ENCODE assay signal across 10 cellular contexts in the genomic region with DNA sequence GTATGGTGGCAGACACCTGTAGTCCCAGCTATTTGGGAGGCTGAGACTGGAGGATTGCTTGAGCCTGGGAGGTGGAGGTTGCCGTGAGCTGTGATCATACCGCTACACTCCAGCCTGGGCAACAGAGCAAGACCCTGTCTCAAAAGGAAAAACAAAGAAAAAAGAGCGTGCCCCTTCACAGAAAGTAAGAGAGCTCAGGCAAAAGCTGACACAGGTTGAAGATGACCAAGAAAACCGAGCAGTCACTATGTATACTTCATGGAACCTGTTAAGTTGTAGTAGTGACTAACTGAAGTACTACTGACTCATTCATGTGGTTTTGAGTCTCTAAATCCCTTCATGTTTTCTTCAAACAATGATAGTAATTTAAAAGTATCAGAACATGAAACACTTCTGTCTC. TPM values are rescaled to one million over a fixed set of nuclear protein-coding genes. Genes with fewer than 3 reads are reported as not detected.
DNase-seq lines count a peak whose midpoint lies in the region; TF ChIP-seq lines count a peak whose summit lies in the region.
"Had no signal": no experiment of that assay in that cellular context is flagged by ENCODE, and none has a peak within 500 bp of the region (broad histone marks: within the 10 kb centered on the region; RNA-seq: fewer than 3 reads in every experiment).

No MANE protein-coding gene starts in this region.

- peaks cover 32 to 80% of the 10 kb centered on the region in 2 donors for H3K27me3 Mint-ChIP-seq in CD8-positive, alpha-beta memory T cell
- peaks cover 76% of the 10 kb centered on the region for H3K27me3 Mint-ChIP-seq in nephron (ENCODE audit: low read depth)

- H3K4me1 ChIP-seq in CD8-positive, alpha-beta memory T cell (ENCODE audit: insufficient read depth, low read length), result peaks cover 6% of the 10 kb centered on the region

- no peak overlapping the region for H3K4me3 ChIP-seq in CD8-positive, alpha-beta memory T cell (ENCODE audit: low read length)
- no peak overlapping the region for H3K4me3 ChIP-seq in astrocyte of the spinal cord (ENCODE audit: low read depth, low read length)

- H3K27ac ChIP-seq in CD8-positive, alpha-beta memory T cell (ENCODE audit: low read depth, low read length), result no peak overlapping the region

- in situ Hi-C loops in astrocyte of the spinal cord (cut with HindIII; ENCODE audit: low sequenced_read_pairs), result no loop called here

- peaks cover 26% of the 10 kb centered on the region for H3K27me3 ChIP-seq in CD8-positive, alpha-beta memory T cell (ENCODE audit: insufficient read depth, low read length, poor library complexity, severe bottlenecking)

- TF ChIP-seq CTCF in astrocyte of the spinal cord (IDR thresholded peaks at IDR 0.05; ENCODE audit: low read depth, low read length) (no peak), nephron (IDR thresholded peaks at IDR 0.05; ENCODE audit: unreplicated experiment in 3 of 3) (no peak)

- no peaks in the 10 kb centered on the region for H3K36me3 ChIP-seq in CD8-positive, alpha-beta memory T cell (ENCODE audit: insufficient read depth, low read length)

- POLR2A ChIA-PET in CD8-positive, alpha-beta memory T cell (lab: Charles Lee), result no interaction called here

- H3K4me1 Mint-ChIP-seq in CD8-positive, alpha-beta memory T cell, result peaks cover 14 to 22% (median 14%) of the 10 kb centered on the region in 3 donors
- H3K4me1 Mint-ChIP-seq in nephron, result peaks cover 36% of the 10 kb centered on the region

- H3K27ac Mint-ChIP-seq in CD8-positive, alpha-beta memory T cell, result peak overlapping the region in 1 of 8 donors; percentile 17
- H3K27ac Mint-ChIP-seq in nephron, result peak overlapping the region in 2 of 3 experiments; percentile 55 to 66
- H3K27ac Mint-ChIP-seq: dendritic cell treated with granulocyte-macrophage colony-stimulating factor and Interleukin-4, amounts not matched to agents 40 ng/mL and 50 ng/mL, for 4 days had no signal

- no peaks in the 10 kb centered on the region for H3K9me3 ChIP-seq in CD8-positive, alpha-beta memory T cell (ENCODE audit: low read length)

- peak overlapping the region; percentile 47 to 92 (median 84) for H3K4me3 Mint-ChIP-seq in CD8-positive, alpha-beta memory T cell
- H3K4me3 Mint-ChIP-seq in nephron, result peak overlapping the region; percentile 83 to 90 (median 87)

- H3K36me3 Mint-ChIP-seq in CD8-positive, alpha-beta memory T cell, result no peaks in the 10 kb centered on the region
- H3K36me3 Mint-ChIP-seq in nephron (ENCODE audit: low read depth), result no peaks in the 10 kb centered on the region
- H3K36me3 Mint-ChIP-seq: stimulated activated memory B cell treated with anti-CD40 and anti-IgM and Interleukin-4, amounts not matched to agents 10 μg/mL and 1 μg/mL and 100 μg/mL, for 72 hours had no signal

- CTCF ChIA-PET in CD8-positive, alpha-beta memory T cell (lab: Charles Lee), result interaction anchor here (1.0 kb wide), 1 partner anchor 18 kb away, joined by 4 read pairs; no protein-coding TSS in a partner anchor

- no peaks in the 10 kb centered on the region for H3K9me3 Mint-ChIP-seq in CD8-positive, alpha-beta memory T cell
- no peaks in the 10 kb centered on the region for H3K9me3 Mint-ChIP-seq in nephron
- H3K9me3 Mint-ChIP-seq: dendritic cell treated with granulocyte-macrophage colony-stimulating factor and Interleukin-4, amounts not matched to agents 40 ng/mL and 50 ng/mL, for 4 days; stimulated activated memory B cell treated with anti-CD40 and anti-IgM and Interleukin-4, amounts not matched to agents 10 μg/mL and 1 μg/mL and 100 μg/mL, for 72 hours had no signal

- DNase-seq in CD8-positive, alpha-beta memory T cell, result no peak
- DNase-seq in HT1080 (ENCODE audit: low read depth) (peak; percentile 41), astrocyte of the spinal cord (ENCODE audit: low read depth, low spot score) (peak; percentile 40), RPMI8226 (no peak), NCI-H69 (lab: John Stamatoyannopoulos, UW) (no peak), OCI-M1 (lab: John Stamatoyannopoulos, UW) (no peak)
- DNase-seq: activated gamma-delta T cell had no signal

RNA-seq across cellular contexts. Expression of gene PRRT4, which starts 1.2 kb away (rescaled TPM):
- total RNA-seq in CD8-positive, alpha-beta memory T cell, result under 1 TPM; 0.22 to 0.35 TPM
- polyA plus RNA-seq in CD8-positive, alpha-beta memory T cell, result 0.09 TPM
- 0.73 TPM in 1 of 2 replicates, not detected in the other for total RNA-seq in HT1080 (2014; rRNA removed; shearing (Covaris generic))
- polyA plus RNA-seq in HT1080 (2015; cell fraction: cytosol; rRNA removed), result 0.20 TPM in 1 of 2 replicates, not detected in the other
- polyA plus RNA-seq in HT1080 (2015; cell fraction: nucleus; rRNA removed), result 0.11 TPM in 1 of 2 replicates, not detected in the other

RNA-seq across cellular contexts. Expression of gene RBM28, which starts 19.0 kb away (rescaled TPM):
- total RNA-seq in CD8-positive, alpha-beta memory T cell, result 10 to 100 TPM; 77.7 to 77.8 TPM
- polyA plus RNA-seq in CD8-positive, alpha-beta memory T cell, result 10.0 TPM
- 30.3 and 31.2 TPM in 2 replicates for total RNA-seq in HT1080 (2014; rRNA removed; shearing (Covaris generic))
- polyA plus RNA-seq in HT1080 (2015; cell fraction: cytosol; rRNA removed), result 28.7 and 33.5 TPM in 2 replicates
- 119 and 144 TPM in 2 replicates for polyA plus RNA-seq in HT1080 (2015; cell fraction: nucleus; rRNA removed)

RNA-seq across cellular contexts. Expression of gene IMPDH1, which starts 47.1 kb away (rescaled TPM):
- total RNA-seq in CD8-positive, alpha-beta memory T cell, result 10 to 100 TPM; 69.1 to 70.4 TPM
- 48.3 TPM for polyA plus RNA-seq in CD8-positive, alpha-beta memory T cell
- 69.8 and 71.3 TPM in 2 replicates for total RNA-seq in HT1080 (2014; rRNA removed; shearing (Covaris generic))
- 44.5 and 56.5 TPM in 2 replicates for polyA plus RNA-seq in HT1080 (2015; cell fraction: cytosol; rRNA removed)
- 46.9 and 48.8 TPM in 2 replicates for polyA plus RNA-seq in HT1080 (2015; cell fraction: nucleus; rRNA removed)

Comparison
In these comparisons a context has a peak if more than half of its experiments do, and no peak if none do; other contexts are left out.
1. DNase-seq: peak in HT1080 (single experiment) and astrocyte of the spinal cord (single experiment); none in CD8-positive, alpha-beta memory T cell (0 of 5), RPMI8226 (single experiment), NCI-H69 (single experiment) and OCI-M1 (single experiment).